ENCODE assay signal across 8 cellular contexts in genomic region chr16:67936876-67937605, GRCh38. TPM values are rescaled to one million over a fixed set of nuclear protein-coding genes. Genes with fewer than 3 reads are reported as not detected.
DNase-seq lines count a peak whose midpoint lies in the region; ATAC-seq and TF ChIP-seq lines count a peak whose summit lies in the region.

No MANE protein-coding gene starts in this region.

- peak; percentile 48 for DNase-seq in G401 (ENCODE audit: low spot score)
- DNase-seq in activated T-cell treated with anti-CD3 and anti-CD28 coated beads, Interleukin-2, amount 50 U/mL, for 4 hours, result peak; percentile 66
- DNase-seq in foreskin keratinocyte, result no peak
- no peak for DNase-seq in retinal pigment epithelial cell (ENCODE audit: low read depth)
- no peak for DNase-seq in NCI-H1694 treated with DMSO at 0.1 percent for 48 hours (lab: John Stamatoyannopoulos, UW)
- no peak for DNase-seq in dermis blood vessel endothelial cell

- H3K4me2 ChIP-seq in Loucy (ENCODE audit: low read depth, low read length, poor library complexity, severe bottlenecking), result peak overlapping the region; percentile 84

- peaks cover 7% of the 10 kb centered on the region for H4K20me1 ChIP-seq in Loucy (ENCODE audit: insufficient read depth, low read length, poor library complexity, severe bottlenecking)

- peak overlapping the region; percentile 40 for H3K27ac ChIP-seq in foreskin keratinocyte

- H3K4me3 ChIP-seq in Loucy (ENCODE audit: low read length, poor library complexity, severe bottlenecking), result peak overlapping the region; percentile 80
- H3K4me3 ChIP-seq in retinal pigment epithelial cell (ENCODE audit: low read length), result peak overlapping the region; percentile 96

- H3K4me1 ChIP-seq in Loucy (ENCODE audit: insufficient read depth, low read length, poor library complexity, severe bottlenecking) (peaks cover 24% of the 10 kb centered on the region), foreskin keratinocyte (no peaks in the 10 kb centered on the region)

- H3K36me3 Mint-ChIP-seq in activated T-cell treated with anti-CD3 and anti-CD28 coated beads, Interleukin-2, amount 50 U/mL, for 4 hours (ENCODE audit: insufficient read depth), result peaks cover 17% of the 10 kb centered on the region

- H3K27me3 Mint-ChIP-seq in activated T-cell treated with anti-CD3 and anti-CD28 coated beads, Interleukin-2, amount 50 U/mL, for 4 hours (ENCODE audit: low read depth), result no peaks in the 10 kb centered on the region

- peak; percentile 51 for ATAC-seq in GM21381 (IDR thresholded peaks at IDR 0.05; ENCODE audit: unreplicated experiment)
- peak; percentile 63 to 64 for ATAC-seq in activated T-cell treated with anti-CD3 and anti-CD28 coated beads, Interleukin-2, amount 50 U/mL, for 4 hours
- ATAC-seq in foreskin keratinocyte, result no peak

- H3K4me3 Mint-ChIP-seq in activated T-cell treated with anti-CD3 and anti-CD28 coated beads, Interleukin-2, amount 50 U/mL, for 4 hours, result peak overlapping the region; percentile 99

- no peaks in the 10 kb centered on the region; the same call in 1 of the 2 replicates for H3F3A ChIP-seq in Loucy (ENCODE audit: low read depth)

- H3K79me2 ChIP-seq in Loucy (ENCODE audit: insufficient read depth, low read length), result peaks cover 30% of the 10 kb centered on the region

- peak overlapping the region; percentile 96 for H3K9ac ChIP-seq in Loucy (ENCODE audit: low read depth, low read length, poor library complexity, severe bottlenecking)

- TF ChIP-seq CTCF in Loucy (conservative IDR thresholded peaks at IDR 0.05; ENCODE audit: low read length), result no peak
- no peak for TF ChIP-seq CTCF in foreskin keratinocyte (conservative IDR thresholded peaks at IDR 0.05)
- no peak for TF ChIP-seq CTCF in retinal pigment epithelial cell (conservative IDR thresholded peaks at IDR 0.05; ENCODE audit: low read depth, low read length)

- H2AFZ ChIP-seq in Loucy (ENCODE audit: low read length), result peak overlapping the region; percentile 65

- H3K4me1 Mint-ChIP-seq in activated T-cell treated with anti-CD3 and anti-CD28 coated beads, Interleukin-2, amount 50 U/mL, for 4 hours (ENCODE audit: low read depth), result peaks cover 40% of the 10 kb centered on the region

- no peaks in the 10 kb centered on the region for H3K9me2 ChIP-seq in Loucy (replicated peaks; ENCODE audit: low read depth, low read length)

- H3K9me3 Mint-ChIP-seq in activated T-cell treated with anti-CD3 and anti-CD28 coated beads, Interleukin-2, amount 50 U/mL, for 4 hours, result no peaks in the 10 kb centered on the region

- H3K9me3 ChIP-seq in Loucy (ENCODE audit: insufficient read depth, low read depth, low read length), result no peaks in the 10 kb centered on the region

- in situ Hi-C loops in G401 (cut with HindIII; ENCODE audit: low sequenced_read_pairs), result no loop called here

- H3K27me3 ChIP-seq in Loucy (ENCODE audit: insufficient read depth, low read length, poor library complexity, severe bottlenecking) (no peaks in the 10 kb centered on the region), foreskin keratinocyte (no peaks in the 10 kb centered on the region)

- H3K36me3 ChIP-seq in Loucy (ENCODE audit: insufficient read depth, low read length), result no peaks in the 10 kb centered on the region; the same call in 1 of the 2 replicates

RNA-seq across cellular contexts. Expression of gene PSMB10, which starts 0.4 kb away (rescaled TPM):
- total RNA-seq in G401 (2014; rRNA removed; shearing (Covaris generic)), result 17.1 and 26.2 TPM in 2 replicates
- 100 to 1,000 TPM; 223 to 262 (median 249) TPM for total RNA-seq in activated T-cell treated with anti-CD3 and anti-CD28 coated beads, Interleukin-2, amount 50 U/mL, for 4 hours
- total RNA-seq in foreskin keratinocyte (43.5 and 46.3 TPM in 2 replicates), dermis blood vessel endothelial cell (46.8 and 95.8 TPM in 2 replicates)
- polyA plus RNA-seq in foreskin keratinocyte, result 51.2 and 53.6 TPM in 2 replicates

RNA-seq across cellular contexts. Expression of gene CTRL, which starts 5.4 kb away (rescaled TPM):
- 0.18 TPM in 1 of 2 replicates, not detected in the other for total RNA-seq in G401 (2014; rRNA removed; shearing (Covaris generic))
- total RNA-seq in activated T-cell treated with anti-CD3 and anti-CD28 coated beads, Interleukin-2, amount 50 U/mL, for 4 hours, result 10 to 100 TPM in 1 of 3 donors, 1 to 10 TPM in 2; 7.8 to 10.4 (median 8.8) TPM
- total RNA-seq in foreskin keratinocyte (0.31 and 0.35 TPM in 2 replicates), dermis blood vessel endothelial cell (0.17 and 0.88 TPM in 2 replicates)
- 0.60 and 0.62 TPM in 2 replicates for polyA plus RNA-seq in foreskin keratinocyte

RNA-seq across cellular contexts. Expression of gene LCAT, which starts 6.9 kb away (rescaled TPM):
- total RNA-seq in G401 (2014; rRNA removed; shearing (Covaris generic)), result 6.0 and 8.1 TPM in 2 replicates
- 1 to 10 TPM; 8.0 to 9.1 (median 8.1) TPM for total RNA-seq in activated T-cell treated with anti-CD3 and anti-CD28 coated beads, Interleukin-2, amount 50 U/mL, for 4 hours
- total RNA-seq in foreskin keratinocyte (19.2 and 24.8 TPM in 2 replicates), dermis blood vessel endothelial cell (3.3 and 6.5 TPM in 2 replicates)
- polyA plus RNA-seq in foreskin keratinocyte, result 25.6 and 29.9 TPM in 2 replicates

RNA-seq across cellular contexts. Expression of gene SLC12A4, which starts 31.4 kb away (rescaled TPM):
- 30.0 and 46.2 TPM in 2 replicates for total RNA-seq in G401 (2014; rRNA removed; shearing (Covaris generic))
- total RNA-seq in activated T-cell treated with anti-CD3 and anti-CD28 coated beads, Interleukin-2, amount 50 U/mL, for 4 hours, result 10 to 100 TPM; 18.5 to 20.5 (median 19.6) TPM
- 79.0 and 90.9 TPM in 2 replicates for total RNA-seq in foreskin keratinocyte
- polyA plus RNA-seq in foreskin keratinocyte, result 52.6 and 57.5 TPM in 2 replicates
- 68.9 and 94.1 TPM in 2 replicates for total RNA-seq in dermis blood vessel endothelial cell

RNA-seq across cellular contexts. Expression of gene DPEP3, which starts 43.3 kb away (rescaled TPM):
- total RNA-seq in G401 (2014; rRNA removed; shearing (Covaris generic)), result not detected in 2 replicates
- total RNA-seq in activated T-cell treated with anti-CD3 and anti-CD28 coated beads, Interleukin-2, amount 50 U/mL, for 4 hours, result under 1 TPM in 2 of 3 donors, not detected in 1; 0.11 to 0.33 TPM
- total RNA-seq in foreskin keratinocyte, result not detected in 2 replicates
- polyA plus RNA-seq in foreskin keratinocyte, result not detected in 2 replicates
- total RNA-seq in dermis blood vessel endothelial cell, result not detected in 2 replicates

Comparison
In these comparisons a context has a peak if more than half of its experiments do, and no peak if none do; other contexts are left out.
1. DNase-seq: peak in G401 (single experiment) and activated T-cell treated with anti-CD3 and anti-CD28 coated beads, Interleukin-2, amount 50 U/mL, for 4 hours (single experiment); none in foreskin keratinocyte (0 of 2), retinal pigment epithelial cell (single experiment), NCI-H1694 treated with DMSO at 0.1 percent for 48 hours (single experiment) and dermis blood vessel endothelial cell (single experiment).